Comparison of ENCODE assay signal across 15 cellular contexts in the genomic region with DNA sequence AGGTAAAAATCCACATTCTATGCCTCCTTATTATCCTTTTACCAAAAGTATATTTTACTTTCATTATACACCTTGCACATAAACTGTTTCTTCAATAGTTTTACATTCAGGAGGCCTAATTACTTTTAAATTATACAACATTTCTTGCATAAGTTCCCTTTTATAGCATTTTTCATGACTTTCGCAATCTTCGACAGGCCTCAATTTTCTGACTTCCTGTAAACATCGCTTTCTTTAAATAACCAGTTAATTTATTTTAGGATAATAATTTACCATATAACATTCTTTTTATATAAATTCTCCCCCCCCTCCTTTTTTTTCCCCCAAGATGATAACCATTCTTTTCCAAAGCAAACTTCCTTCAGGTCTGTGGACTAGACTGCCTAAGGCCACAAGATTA.
"Had no signal": no experiment of that assay in that cellular context is flagged by ENCODE, and none has a peak within 500 bp of the region (broad histone marks: within the 10 kb centered on the region; RNA-seq: fewer than 3 reads in every experiment).

No MANE protein-coding gene starts in this region.

- DNase-seq: activated B cell treated with CpG ODN at 0.5 μM for 24 hours; activated CD4-positive, alpha-beta T cell treated with anti-CD3 and anti-CD28 coated beads, Interleukin-2, amount 10 ng/mL, durations not matched to agents 7 days and 5 days; activated naive CD4-positive, alpha-beta T cell treated with anti-CD3 and anti-CD28 coated beads, Interleukin-2, amount 50 U/mL, for 16 hours; activated T-cell treated with anti-CD3 and anti-CD28 coated beads, Interleukin-2, amount 50 U/mL, for 1 hour; central memory CD4-positive, alpha-beta T cell; cortex of kidney; effector memory CD8-positive, alpha-beta T cell; kidney glomerular epithelial cell; nephron progenitor cell; stimulated activated CD4-positive, alpha-beta T cell treated with anti-CD3 and anti-CD28 coated beads, Interleukin-12 subunit alpha, Interleukin-12 subunit beta, amount 100 ng/mL, for 4 hours; stimulated activated naive CD8-positive, alpha-beta T cell treated with anti-CD3 and anti-CD28 coated beads, Interleukin-15, Interleukin-2, amounts not matched to agents 100 U/mL and 50 U/mL, for 24 hours had no signal

- FAIRE-seq: TTC549 had no signal

- H3K27ac ChIP-seq: epithelial cell of prostate had no signal

- ATAC-seq: effector memory CD8-positive, alpha-beta T cell; sciatic nerve; stimulated activated naive CD8-positive, alpha-beta T cell treated with anti-CD3 and anti-CD28 coated beads, Interleukin-15, Interleukin-2, amounts not matched to agents 100 U/mL and 50 U/mL, for 24 hours had no signal

- H2AFZ ChIP-seq: hepatocyte had no signal

- H3K4me3 ChIP-seq: hepatocyte had no signal

- H3K4me2 ChIP-seq: hepatocyte had no signal

- H3K27me3 ChIP-seq: hepatocyte had no signal
